26 cellular contexts compared by ENCODE assay signal in genomic region chr2:110852051-110852450, GRCh38.
A peak's percentile ranks its signal among the peaks of the same experiment; 100 is the strongest.
DNase-seq lines count a peak whose midpoint lies in the region; ATAC-seq lines count a peak whose summit lies in the region.
"Had no signal": no experiment of that assay in that cellular context is flagged by ENCODE, and none has a peak within 500 bp of the region (broad histone marks: within the 10 kb centered on the region; RNA-seq: fewer than 3 reads in every experiment).

No MANE protein-coding gene starts in this region.

- H3K9me3 Mint-ChIP-seq in activated CD4-positive, alpha-beta T cell treated with anti-CD3 and anti-CD28 coated beads, Interleukin-2, amount 10 ng/mL, durations not matched to agents 7 days and 5 days, result peaks cover 4% of the 10 kb centered on the region
- no peaks in the 10 kb centered on the region for H3K9me3 Mint-ChIP-seq in activated naive CD8-positive, alpha-beta T cell treated with anti-CD3 and anti-CD28 coated beads, Interleukin-2, amount 50 U/mL, for 24 hours
- H3K9me3 Mint-ChIP-seq: activated T-cell treated with anti-CD3 and anti-CD28 coated beads, Interleukin-2, amount 50 U/mL, for 4 hours; neural crest cell had no signal

- peaks cover 45% of the 10 kb centered on the region for H3K4me1 Mint-ChIP-seq in activated CD4-positive, alpha-beta T cell treated with anti-CD3 and anti-CD28 coated beads, Interleukin-2, amount 10 ng/mL, durations not matched to agents 7 days and 5 days
- H3K4me1 Mint-ChIP-seq in activated naive CD8-positive, alpha-beta T cell treated with anti-CD3 and anti-CD28 coated beads, Interleukin-2, amount 50 U/mL, for 24 hours, result peaks cover 87% of the 10 kb centered on the region

- no peak for ATAC-seq in activated naive CD8-positive, alpha-beta T cell treated with anti-CD3 and anti-CD28 coated beads, Interleukin-2, amount 50 U/mL, for 24 hours
- ATAC-seq: A549, esophagus mucosa, K562, PC-3 had no signal

- no peak overlapping the region for H3K4me3 Mint-ChIP-seq in activated CD4-positive, alpha-beta T cell treated with anti-CD3 and anti-CD28 coated beads, Interleukin-2, amount 10 ng/mL, durations not matched to agents 7 days and 5 days
- no peak overlapping the region for H3K4me3 Mint-ChIP-seq in activated naive CD8-positive, alpha-beta T cell treated with anti-CD3 and anti-CD28 coated beads, Interleukin-2, amount 50 U/mL, for 24 hours
- H3K4me3 Mint-ChIP-seq: activated T-cell treated with anti-CD3 and anti-CD28 coated beads, Interleukin-2, amount 50 U/mL, for 4 hours; brain; neural crest cell had no signal

- CTCF ChIA-PET in activated CD4-positive, alpha-beta T cell treated with anti-CD3 and anti-CD28 coated beads, Interleukin-2, amount 10 ng/mL, durations not matched to agents 7 days and 5 days (lab: Charles Lee), result interaction anchor here (1.0 to 2.4 kb wide), 2 partner anchors 11 to 12 kb away, joined by 7 read pairs; no protein-coding TSS in a partner anchor

- POLR2A ChIA-PET in activated CD4-positive, alpha-beta T cell treated with anti-CD3 and anti-CD28 coated beads, Interleukin-2, amount 10 ng/mL, durations not matched to agents 7 days and 5 days (lab: Charles Lee), result no interaction called here

- H3K36me3 ChIP-seq in KOPT-K1 (ENCODE audit: insufficient read depth, low read length), result no peaks in the 10 kb centered on the region
- H3K36me3 ChIP-seq: BE2C, HAP-1, left ventricle myocardium inferior, sigmoid colon, suprapubic skin had no signal

- peaks cover 35% of the 10 kb centered on the region for H3K27me3 Mint-ChIP-seq in activated CD4-positive, alpha-beta T cell treated with anti-CD3 and anti-CD28 coated beads, Interleukin-2, amount 10 ng/mL, durations not matched to agents 7 days and 5 days
- peaks cover 29% of the 10 kb centered on the region for H3K27me3 Mint-ChIP-seq in activated naive CD8-positive, alpha-beta T cell treated with anti-CD3 and anti-CD28 coated beads, Interleukin-2, amount 50 U/mL, for 24 hours

- no peak for DNase-seq in activated CD4-positive, alpha-beta T cell treated with anti-CD3 and anti-CD28 coated beads, Interleukin-2, amount 10 ng/mL, durations not matched to agents 7 days and 5 days
- DNase-seq in activated CD4-positive, alpha-beta T cell treated with anti-CD3 and anti-CD28 coated beads for 4 hours, result no peak
- DNase-seq in activated naive CD8-positive, alpha-beta T cell treated with anti-CD3 and anti-CD28 coated beads, Interleukin-2, amount 50 U/mL, for 24 hours, result no peak
- peak; percentile 22 for DNase-seq in stimulated activated CD8-positive, alpha-beta memory T cell treated with anti-CD3 and anti-CD28 coated beads, Interleukin-4, amount 100 ng/mL, for 48 hours
- DNase-seq in NCI-H345 (lab: John Stamatoyannopoulos, UW) (no peak), HK-2 (ENCODE audit: unreplicated experiment) (no peak), RKO (ENCODE audit: low spot score) (no peak)
- DNase-seq: activated CD4-positive, alpha-beta T cell treated with anti-CD3 and anti-CD28 coated beads, Interleukin-2, amount 50 U/mL, for 1 hour; BE2C; foreskin melanocyte; hippocampal formation; left ventricle myocardium inferior; NCI-H1694 treated with DMSO at 0.1 percent for 48 hours; posterior cingulate gyrus; SIG-M5; sigmoid colon had no signal

- H3K36me3 Mint-ChIP-seq in activated CD4-positive, alpha-beta T cell treated with anti-CD3 and anti-CD28 coated beads, Interleukin-2, amount 10 ng/mL, durations not matched to agents 7 days and 5 days (ENCODE audit: low read depth), result no peaks in the 10 kb centered on the region
- H3K36me3 Mint-ChIP-seq in activated naive CD8-positive, alpha-beta T cell treated with anti-CD3 and anti-CD28 coated beads, Interleukin-2, amount 50 U/mL, for 24 hours (ENCODE audit: low read depth), result no peaks in the 10 kb centered on the region
- H3K36me3 Mint-ChIP-seq: brain had no signal

- H3K27ac Mint-ChIP-seq in activated CD4-positive, alpha-beta T cell treated with anti-CD3 and anti-CD28 coated beads, Interleukin-2, amount 10 ng/mL, durations not matched to agents 7 days and 5 days, result peak overlapping the region; percentile 80
- H3K27ac Mint-ChIP-seq in activated naive CD8-positive, alpha-beta T cell treated with anti-CD3 and anti-CD28 coated beads, Interleukin-2, amount 50 U/mL, for 24 hours, result peak overlapping the region; percentile 40
- H3K27ac Mint-ChIP-seq: brain had no signal

- no peaks in the 10 kb centered on the region for H3K9me3 ChIP-seq in KOPT-K1 (ENCODE audit: insufficient read depth, low read length, poor library complexity, severe bottlenecking)
- H3K9me3 ChIP-seq: BE2C, HAP-1, left ventricle myocardium inferior, sigmoid colon, suprapubic skin had no signal

- peak overlapping the region; percentile 40 for H3K27ac ChIP-seq in KOPT-K1 (ENCODE audit: low read depth, low read length, poor library complexity, severe bottlenecking)
- H3K27ac ChIP-seq: A549, left ventricle myocardium inferior, sigmoid colon, suprapubic skin had no signal
